Comparison of ENCODE assay signal across 10 cellular contexts in genomic region chr19:47176071-47176626, GRCh38. TPM values are rescaled to one million over a fixed set of nuclear protein-coding genes. Genes with fewer than 3 reads are reported as not detected.
DNase-seq lines count a peak whose midpoint lies in the region; ATAC-seq, FAIRE-seq and TF ChIP-seq lines count a peak whose summit lies in the region.
"Had no signal": no experiment of that assay in that cellular context is flagged by ENCODE, and none has a peak within 500 bp of the region (broad histone marks: within the 10 kb centered on the region; RNA-seq: fewer than 3 reads in every experiment).

No MANE protein-coding gene starts in this region.

- H3K4me3 Mint-ChIP-seq in CD4-positive, alpha-beta T cell = peak overlapping the region; percentile 81
- H3K4me3 Mint-ChIP-seq: dendritic cell treated with granulocyte-macrophage colony-stimulating factor and Interleukin-4, amounts not matched to agents 40 ng/mL and 50 ng/mL, for 4 days; memory B cell had no signal

- intact Hi-C loops in CD4-positive, alpha-beta T cell (cut with DNase I, micrococcal nuclease) = loop anchor here (1.0 to 2.0 kb wide), 3 partner anchors 10 to 17 kb away; no protein-coding TSS in a partner anchor
- intact Hi-C loops in upper lobe of right lung (cut with DNase I) = no loop called here

- H3K4me1 Mint-ChIP-seq in CD4-positive, alpha-beta T cell (ENCODE audit: low read depth) = peaks cover 69% of the 10 kb centered on the region

- H3K27ac Mint-ChIP-seq in CD4-positive, alpha-beta T cell = peak overlapping the region; percentile 98
- H3K27ac Mint-ChIP-seq: dendritic cell treated with granulocyte-macrophage colony-stimulating factor and Interleukin-4, amounts not matched to agents 40 ng/mL and 50 ng/mL, for 4 days; memory B cell had no signal

- no peak for FAIRE-seq in urothelium cell line (lab: Jason Lieb, UNC)

- no peaks in the 10 kb centered on the region for H3K27me3 ChIP-seq in CD4-positive, alpha-beta T cell (ENCODE audit: control insufficient read depth, insufficient read depth, low read length)
- H3K27me3 ChIP-seq in osteoblast (ENCODE audit: insufficient read depth, low read length) (no peaks in the 10 kb centered on the region), upper lobe of right lung (no peaks in the 10 kb centered on the region)

- H3K4me3 ChIP-seq in osteoblast (ENCODE audit: insufficient read depth, low read length) (no peak overlapping the region), upper lobe of right lung (no peak overlapping the region)

- peaks cover 26% of the 10 kb centered on the region for H3K4me1 ChIP-seq in osteoblast (ENCODE audit: insufficient read depth, low read length)
- peaks cover 21% of the 10 kb centered on the region for H3K4me1 ChIP-seq in upper lobe of right lung

- H3K36me3 ChIP-seq in osteoblast (ENCODE audit: insufficient read depth, low read length) (peaks cover 35% of the 10 kb centered on the region), upper lobe of right lung (peaks cover 27% of the 10 kb centered on the region)

- ATAC-seq in CD4-positive, alpha-beta T cell (ENCODE audit: poor library complexity) = no peak
- ATAC-seq in GM21360 (IDR thresholded peaks at IDR 0.05; ENCODE audit: unreplicated experiment) (no peak), upper lobe of right lung (no peak)

- CTCF ChIA-PET in CD4-positive, alpha-beta T cell (lab: Charles Lee) = interaction anchor here (1.0 to 3.5 kb wide), 8 partner anchors 10 to 68 kb away, joined by 4 to 22 read pairs (median 6); no protein-coding TSS in a partner anchor

- no peak for TF ChIP-seq CTCF in CD4-positive, alpha-beta T cell (IDR thresholded peaks at IDR 0.05)
- TF ChIP-seq CTCF in osteoblast (IDR thresholded peaks at IDR 0.05; ENCODE audit: extremely low read depth, low read depth, low read length) = no peak
- no peak for TF ChIP-seq CTCF in upper lobe of right lung (IDR thresholded peaks at IDR 0.05)

- no peaks in the 10 kb centered on the region for H3K9me3 ChIP-seq in CD4-positive, alpha-beta T cell (ENCODE audit: control insufficient read depth, low read length)
- H3K9me3 ChIP-seq in osteoblast (ENCODE audit: low read depth, low read length) (no peaks in the 10 kb centered on the region), upper lobe of right lung (no peaks in the 10 kb centered on the region)

- H3K4me2 ChIP-seq in osteoblast (ENCODE audit: insufficient read depth, low read length) = peak overlapping the region; percentile 70

- no peaks in the 10 kb centered on the region for H3K9me3 Mint-ChIP-seq in CD4-positive, alpha-beta T cell
- H3K9me3 Mint-ChIP-seq: dendritic cell treated with granulocyte-macrophage colony-stimulating factor and Interleukin-4, amounts not matched to agents 40 ng/mL and 50 ng/mL, for 4 days; memory B cell had no signal

- H2AFZ ChIP-seq in osteoblast (ENCODE audit: low read length) = no peak overlapping the region

- DNase-seq in CD4-positive, alpha-beta T cell = no peak
- DNase-seq in NCI-H226 (peak; percentile 48), dermis blood vessel endothelial cell (peak; percentile 81), osteoblast (ENCODE audit: insufficient read length, low spot score, missing footprints) (peak; percentile 74), RPMI8226 (no peak), upper lobe of right lung (no peak), urothelium cell line (ENCODE audit: low spot score) (no peak)

- peaks cover 59% of the 10 kb centered on the region for H3K36me3 Mint-ChIP-seq in CD4-positive, alpha-beta T cell (ENCODE audit: low read depth)

- POLR2A ChIA-PET in CD4-positive, alpha-beta T cell (lab: Charles Lee) = interaction anchor here (0.6 to 3.6 kb wide), 13 partner anchors 10 to 69 kb away, joined by 3 to 81 read pairs (median 11); partner anchors contain the start of gene ZC3H4

- peaks cover 10% of the 10 kb centered on the region for H4K20me1 ChIP-seq in osteoblast (ENCODE audit: insufficient read depth, low read length)

- no peaks in the 10 kb centered on the region for H3K27me3 Mint-ChIP-seq in CD4-positive, alpha-beta T cell
- H3K27me3 Mint-ChIP-seq: dendritic cell treated with granulocyte-macrophage colony-stimulating factor and Interleukin-4, amounts not matched to agents 40 ng/mL and 50 ng/mL, for 4 days; memory B cell had no signal

- peak overlapping the region; percentile 60 for H3K27ac ChIP-seq in CD4-positive, alpha-beta T cell (ENCODE audit: low read depth, low read length)
- peak overlapping the region; percentile 97 for H3K27ac ChIP-seq in osteoblast (ENCODE audit: low read depth, low read length)
- H3K27ac ChIP-seq in upper lobe of right lung = no peak overlapping the region

- H3K79me2 ChIP-seq in osteoblast (ENCODE audit: insufficient read depth, low read length) = peaks cover 42% of the 10 kb centered on the region

RNA-seq across cellular contexts. Expression of gene SAE1, which starts 45.5 kb away (rescaled TPM):
- 10 to 100 TPM; 29.6 to 30.9 TPM for total RNA-seq in CD4-positive, alpha-beta T cell
- 168 and 236 TPM in 2 replicates for total RNA-seq in dermis blood vessel endothelial cell
- total RNA-seq in osteoblast = 99.9 and 105 TPM in 2 replicates
- total RNA-seq in upper lobe of right lung = 57.6 TPM

RNA-seq across cellular contexts. Expression of gene BBC3, which starts 54.9 kb away (rescaled TPM):
- total RNA-seq in CD4-positive, alpha-beta T cell = 10 to 100 TPM; 39.8 to 42.1 TPM
- total RNA-seq in dermis blood vessel endothelial cell (24.5 and 26.9 TPM in 2 replicates), osteoblast (26.8 and 28.2 TPM in 2 replicates), upper lobe of right lung (20.1 TPM)

Comparison
In these comparisons a context has a peak if more than half of its experiments do, and no peak if none do; other contexts are left out.
1. DNase-seq: peak in NCI-H226 (single experiment), dermis blood vessel endothelial cell (single experiment) and osteoblast (single experiment); none in CD4-positive, alpha-beta T cell (0 of 10), RPMI8226 (single experiment), upper lobe of right lung (single experiment) and urothelium cell line (single experiment).